8 cellular contexts compared by ENCODE assay signal in the genomic region with DNA sequence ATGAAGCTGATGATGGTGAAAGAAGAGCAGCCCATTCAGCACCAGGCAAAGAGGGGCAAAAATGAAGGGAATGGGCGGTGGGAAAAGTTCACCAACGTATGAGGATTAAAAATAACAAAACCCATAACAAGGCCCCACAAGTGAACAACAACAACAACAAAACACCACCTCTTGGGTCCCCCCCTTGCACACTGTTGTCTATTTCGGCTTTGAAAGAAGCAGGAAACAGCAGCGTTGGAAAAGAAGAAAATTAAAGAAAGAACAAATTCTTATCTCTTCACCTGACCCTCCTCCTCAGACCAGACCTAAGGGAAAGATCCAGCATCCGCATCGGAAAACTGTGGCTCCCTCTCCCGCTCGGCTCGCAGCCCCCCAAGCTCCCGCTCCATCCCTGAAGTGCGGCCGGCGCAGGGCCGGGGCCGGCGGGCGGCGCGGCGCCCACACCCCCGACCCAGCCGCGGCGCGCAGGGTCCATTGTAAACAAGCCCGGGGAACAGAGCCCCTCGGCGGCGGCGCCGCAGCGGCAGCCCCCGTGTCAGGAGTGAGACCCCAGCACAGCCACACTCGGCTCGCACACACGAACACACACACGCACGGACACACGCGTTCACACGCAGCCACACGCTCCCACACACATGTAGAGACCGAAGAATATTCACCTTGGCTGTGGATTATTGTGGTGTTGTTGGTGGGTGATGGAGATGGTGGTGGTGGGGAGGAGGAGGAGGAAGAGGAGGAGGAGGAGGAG. TPM values are rescaled to one million over a fixed set of nuclear protein-coding genes. Genes with fewer than 3 reads are reported as not detected.
DNase-seq lines count a peak whose midpoint lies in the region; ATAC-seq and TF ChIP-seq lines count a peak whose summit lies in the region.

No MANE protein-coding gene starts in this region.

- DNase-seq in NCI-H748 (lab: John Stamatoyannopoulos, UW; ENCODE audit: unreplicated experiment) (peak; percentile 83), NCI-H748 treated with DMSO at 0.1 percent for 48 hours (lab: John Stamatoyannopoulos, UW) (no peak), NT2/D1 (ENCODE audit: low read depth, low spot score) (no peak), chondrocyte (ENCODE audit: low spot score) (no peak), lower lobe of right lung (peak; percentile 63), thyroid gland (no peak), NCI-H1048 (lab: John Stamatoyannopoulos, UW) (no peak)

- H3K9me3 Mint-ChIP-seq in chondrocyte (ENCODE audit: low read depth) = no peaks in the 10 kb centered on the region

- no peaks in the 10 kb centered on the region for H3K27me3 ChIP-seq in NT2/D1 (ENCODE audit: insufficient read depth, insufficient read length)
- H3K27me3 ChIP-seq in lower lobe of right lung (ENCODE audit: low read depth) = no peaks in the 10 kb centered on the region
- no peaks in the 10 kb centered on the region for H3K27me3 ChIP-seq in thyroid gland

- peak overlapping the region; percentile 90 for H3K4me3 Mint-ChIP-seq in chondrocyte (ENCODE audit: unreplicated experiment)

- no peak for TF ChIP-seq POLR2A in thyroid gland (IDR thresholded peaks at IDR 0.05)

- H3K4me1 ChIP-seq in NT2/D1 (ENCODE audit: insufficient read depth, insufficient read length) (no peaks in the 10 kb centered on the region), lower lobe of right lung (peaks cover 22% of the 10 kb centered on the region), thyroid gland (peaks cover 0 to 14% of the 10 kb centered on the region in 2 donors)

- H3K36me3 Mint-ChIP-seq in chondrocyte (ENCODE audit: low read depth) = no peaks in the 10 kb centered on the region

- H3K36me3 ChIP-seq in NT2/D1 (ENCODE audit: insufficient read depth, insufficient read length, low read length) = peaks cover 8% of the 10 kb centered on the region
- H3K36me3 ChIP-seq in lower lobe of right lung = no peaks in the 10 kb centered on the region
- no peaks in the 10 kb centered on the region for H3K36me3 ChIP-seq in thyroid gland

- H3K4me3 ChIP-seq in NT2/D1 (ENCODE audit: insufficient read length, low read depth) (peak overlapping the region; percentile 93), lower lobe of right lung (peak overlapping the region; percentile 76), thyroid gland (replicated peaks in 1 of 3) (peak overlapping the region; percentile 83 to 95 (median 88))

- 0 to 1% methylated on average over 27 to 41 of the region's 43 CpGs for WGBS in thyroid gland, 2 donors

- peaks cover 37% of the 10 kb centered on the region for H3K4me1 Mint-ChIP-seq in chondrocyte (ENCODE audit: low read depth)

- TF ChIP-seq CTCF in chondrocyte (IDR thresholded peaks at IDR 0.05) (no peak), lower lobe of right lung (IDR thresholded peaks at IDR 0.05) (no peak), thyroid gland (IDR thresholded peaks at IDR 0.05) (no peak)

- peak overlapping the region; percentile 100 for H3K27ac Mint-ChIP-seq in chondrocyte (ENCODE audit: unreplicated experiment)

- H3K27me3 Mint-ChIP-seq in chondrocyte (ENCODE audit: low read depth) = no peaks in the 10 kb centered on the region

- H3K27ac ChIP-seq in lower lobe of right lung = peak overlapping the region; percentile 100
- H3K27ac ChIP-seq in thyroid gland = peak overlapping the region; percentile 46 to 100 (median 99)

- no peaks in the 10 kb centered on the region for H3K9me3 ChIP-seq in NT2/D1 (ENCODE audit: insufficient read depth, low read length)
- H3K9me3 ChIP-seq in lower lobe of right lung = no peaks in the 10 kb centered on the region
- H3K9me3 ChIP-seq in thyroid gland = no peaks in the 10 kb centered on the region

- peak; percentile 1 to 9 for ATAC-seq in lower lobe of right lung
- ATAC-seq in GM19023 (IDR thresholded peaks at IDR 0.05; ENCODE audit: unreplicated experiment) = no peak

- intact Hi-C loops in lower lobe of right lung (cut with DNase I) = no loop called here
- intact Hi-C loops in thyroid gland (cut with DNase I) = no loop called here

- peak overlapping the region; percentile 74 for H3K9ac ChIP-seq in NT2/D1 (ENCODE audit: insufficient read length, low read depth)

RNA-seq across cellular contexts. Expression of a gene that starts 0.5 kb away (rescaled TPM):
- total RNA-seq in chondrocyte (4.0 to 10.6 TPM (median 4.1 TPM) in 3 replicates), lower lobe of right lung (25.4 TPM), thyroid gland (10 to 100 TPM in 3 of 4 donors, 1 to 10 TPM in 1; 8.8 to 16.7 (median 12.3) TPM)

Comparison
In these comparisons a context has a peak if more than half of its experiments do, and no peak if none do; other contexts are left out.
1. DNase-seq: peak in NCI-H748 (single experiment) and lower lobe of right lung (single experiment); none in NCI-H748 treated with DMSO at 0.1 percent for 48 hours (single experiment), NT2/D1 (single experiment), chondrocyte (single experiment), thyroid gland (0 of 2) and NCI-H1048 (single experiment).
2. Peak in every context shown above with its lines, with median percentiles within 50 percentile points of each other: H3K4me3 ChIP-seq.